Comparison of ENCODE assay signal across 20 cellular contexts in the genomic region with DNA sequence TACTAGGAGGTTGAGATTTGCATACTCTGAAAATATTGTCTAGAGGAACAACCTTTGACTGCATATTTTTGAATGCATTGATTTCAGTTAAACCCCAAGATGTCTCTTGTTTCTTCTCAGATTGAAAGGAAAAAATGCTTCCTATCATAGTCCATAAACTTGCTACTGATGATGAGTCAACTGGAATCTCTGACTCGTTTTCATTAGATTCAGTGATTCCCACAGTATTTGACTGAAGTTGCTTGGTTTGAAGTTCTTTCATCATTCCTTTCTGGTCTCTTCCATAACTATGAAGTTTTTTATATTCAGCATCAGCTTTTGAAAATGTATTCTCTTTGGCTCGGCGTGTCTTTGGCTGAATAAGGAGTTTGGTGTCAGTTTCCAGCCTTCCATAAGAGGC. TPM values are rescaled to one million over a fixed set of nuclear protein-coding genes. Genes with fewer than 3 reads are reported as not detected.
DNase-seq lines count a peak whose midpoint lies in the region; ATAC-seq, FAIRE-seq and TF ChIP-seq lines count a peak whose summit lies in the region.
"Had no signal": no experiment of that assay in that cellular context is flagged by ENCODE, and none has a peak within 500 bp of the region (broad histone marks: within the 10 kb centered on the region; RNA-seq: fewer than 3 reads in every experiment).

No MANE protein-coding gene starts in this region.

- no peak overlapping the region for H2BK120ac ChIP-seq in mesenchymal stem cell (ENCODE audit: low read depth, low read length)

- peaks cover 2% of the 10 kb centered on the region for H3K79me1 ChIP-seq in mesenchymal stem cell (replicated peaks; ENCODE audit: low read length, poor library complexity, severe bottlenecking)

- no peaks in the 10 kb centered on the region for H3K79me2 ChIP-seq in GM12878 (ENCODE audit: control insufficient read depth, insufficient read depth, low read length)

- 64% methylated on average over 3 of the region's 3 CpGs for WGBS in GM12878 (ENCODE audit: insufficient coverage, insufficient replicate concordance, low lambda C conversion rate, missing lambda C conversion rate)
- WGBS in mesenchymal stem cell, result 83% methylated on average over 3 of the region's 3 CpGs

- H3K27me3 ChIP-seq in GM12878 (replicated peaks in 1 of 2; ENCODE audit: control insufficient read depth in 2 of 2, insufficient read depth in 2 of 2, low read length in 1 of 2) (no peaks in the 10 kb centered on the region), mesenchymal stem cell (ENCODE audit: control insufficient read depth in 1 of 2, insufficient read depth in 1 of 2, low read length in 2 of 2) (no peaks in the 10 kb centered on the region)
- H3K27me3 ChIP-seq: ascending aorta, ovary had no signal

- no peaks in the 10 kb centered on the region for H4K20me1 ChIP-seq in GM12878 (ENCODE audit: control insufficient read depth, insufficient read depth)

- H2BK15ac ChIP-seq in mesenchymal stem cell (ENCODE audit: low read depth, poor library complexity, severe bottlenecking), result no peak overlapping the region

- H3K27me3 Mint-ChIP-seq in activated T-cell treated with anti-CD3 and anti-CD28 coated beads, Interleukin-2, amount 50 U/mL, for 72 hours (ENCODE audit: low read depth), result no peaks in the 10 kb centered on the region
- H3K27me3 Mint-ChIP-seq in CD14-positive monocyte (ENCODE audit: low read depth in 3 of 3), result no peaks in the 10 kb centered on the region
- no peaks in the 10 kb centered on the region for H3K27me3 Mint-ChIP-seq in endothelial cell (ENCODE audit: unreplicated experiment)

- POLR2A ChIA-PET in GM12878 (lab: Charles Lee), result interaction anchor here (0.9 kb wide), 1 partner anchor 11 kb away, joined by 3 read pairs; a partner anchor contains a TSS

- H4K91ac ChIP-seq in mesenchymal stem cell (ENCODE audit: low read length), result no peak overlapping the region

- no peak for TF ChIP-seq EP300 in GM12878 (IDR thresholded peaks at IDR 0.05; ENCODE audit: borderline replicate concordance in 1 of 2, control insufficient read depth in 1 of 2, low read depth in 2 of 2, low read length in 2 of 2)

- no peak overlapping the region for H4K8ac ChIP-seq in mesenchymal stem cell (ENCODE audit: low read length)

- RAD21 ChIA-PET in GM12878 (lab: Charles Lee; ENCODE audit: unreplicated experiment), result interaction anchor here (0.7 kb wide), 1 partner anchor 11 kb away, joined by 3 read pairs; a partner anchor contains a TSS

- H3K9me3 ChIP-seq in GM12878 (replicated peaks; ENCODE audit: control insufficient read depth, insufficient read depth, low read length) (no peaks in the 10 kb centered on the region), mesenchymal stem cell (ENCODE audit: control insufficient read depth, low read length) (no peaks in the 10 kb centered on the region)
- H3K9me3 ChIP-seq: ascending aorta, lower lobe of right lung, ovary had no signal

- H3K4me2 ChIP-seq in GM12878 (ENCODE audit: control insufficient read depth, insufficient read depth) (no peak overlapping the region), mesenchymal stem cell (ENCODE audit: low read length, poor library complexity, severe bottlenecking) (no peak overlapping the region)
- H3K4me2 ChIP-seq: GM23338, KMS-11 had no signal

- DNase-seq in activated T-cell treated with anti-CD3 and anti-CD28 coated beads, Interleukin-2, amount 50 U/mL, for 72 hours, result no peak
- DNase-seq in activated T-cell treated with anti-CD3 and anti-CD28 coated beads for 4 hours (no peak), HT1080 (ENCODE audit: low read depth) (peak; percentile 26), GM12878 (ENCODE audit: low read depth, low spot score) (no peak), mesenchymal stem cell (peak; percentile 30), GDM1 (lab: John Stamatoyannopoulos, UW) (no peak), CD14-positive monocyte (ENCODE audit: low spot score) (no peak), endothelial cell (ENCODE audit: low spot score) (no peak)
- DNase-seq: activated CD4-positive, alpha-beta T cell treated with anti-CD3 and anti-CD28 coated beads, Interleukin-2, amount 50 U/mL, for 1 hour; cortex of kidney; glutamatergic neuron; lower lobe of right lung; NCI-H1092 treated with DMSO at 0.1 percent for 48 hours; NCI-H774; ovary; substantia nigra had no signal

- no peak overlapping the region for H2BK5ac ChIP-seq in mesenchymal stem cell (ENCODE audit: low read depth, low read length, poor library complexity, severe bottlenecking)

- H3K14ac ChIP-seq in mesenchymal stem cell (ENCODE audit: low read length in 2 of 2), result no peak overlapping the region

- H3K36me3 Mint-ChIP-seq in activated T-cell treated with anti-CD3 and anti-CD28 coated beads, Interleukin-2, amount 50 U/mL, for 72 hours (ENCODE audit: insufficient read depth in 2 of 2), result peaks cover 0 to 4% of the 10 kb centered on the region in 2 donors
- H3K36me3 Mint-ChIP-seq in CD14-positive monocyte (peaks cover 18 to 26% of the 10 kb centered on the region in 2 donors), endothelial cell (ENCODE audit: low read depth, unreplicated experiment) (peaks cover 17% of the 10 kb centered on the region)

- no peak overlapping the region for H3K4me3 Mint-ChIP-seq in activated T-cell treated with anti-CD3 and anti-CD28 coated beads, Interleukin-2, amount 50 U/mL, for 72 hours
- H3K4me3 Mint-ChIP-seq in CD14-positive monocyte (no peak overlapping the region), endothelial cell (ENCODE audit: unreplicated experiment) (no peak overlapping the region)
- H3K4me3 Mint-ChIP-seq: GM23338 had no signal

- H3K9ac ChIP-seq in GM12878 (ENCODE audit: control insufficient read depth, insufficient read depth, low read length) (no peak overlapping the region), mesenchymal stem cell (ENCODE audit: low read length) (no peak overlapping the region)
- H3K9ac ChIP-seq: KMS-11 had no signal

- TF ChIP-seq CTCF in GM12878 (IDR thresholded peaks at IDR 0.05 in 2 of 3, conservative IDR thresholded peaks at IDR 0.05 in 1 of 3; ENCODE audit: control insufficient read depth in 2 of 3, extremely low read depth in 1 of 3, insufficient read depth in 1 of 3, low read depth in 3 of 3, low read length in 3 of 3) (no peak), CD14-positive monocyte (IDR thresholded peaks at IDR 0.05) (no peak), endothelial cell (IDR thresholded peaks at IDR 0.05; ENCODE audit: unreplicated experiment) (no peak)

- SMC1A ChIA-PET in GM12878 (lab: Charles Lee; ENCODE audit: uncharacterized antibody, unreplicated experiment), result interaction anchor here (1.1 kb wide), 1 partner anchor 59 kb away, joined by 3 read pairs; no protein-coding TSS in a partner anchor

- intact Hi-C loops in GM12878 (cut with micrococcal nuclease; ENCODE audit: unreplicated experiment) (no loop called here), CD14-positive monocyte (cut with micrococcal nuclease) (no loop called here)

- peak overlapping the region; percentile 47 for H3K27ac Mint-ChIP-seq in activated T-cell treated with anti-CD3 and anti-CD28 coated beads, Interleukin-2, amount 50 U/mL, for 72 hours
- no peak overlapping the region for H3K27ac Mint-ChIP-seq in CD14-positive monocyte
- H3K27ac Mint-ChIP-seq in endothelial cell (ENCODE audit: unreplicated experiment), result no peak overlapping the region
- H3K27ac Mint-ChIP-seq: GM23338 had no signal

- H3K27ac ChIP-seq in GM12878 (ENCODE audit: control insufficient read depth, insufficient read depth) (no peak overlapping the region), mesenchymal stem cell (ENCODE audit: low read length, poor library complexity, severe bottlenecking) (no peak overlapping the region)
- H3K27ac ChIP-seq: ascending aorta, KMS-11, lower lobe of right lung, ovary had no signal

- no peak overlapping the region for H3K23ac ChIP-seq in mesenchymal stem cell (ENCODE audit: low read length in 2 of 2)

- H3K4ac ChIP-seq in mesenchymal stem cell (ENCODE audit: low read depth in 1 of 2, low read length in 2 of 2), result no peak overlapping the region

- no peak overlapping the region for H3K18ac ChIP-seq in mesenchymal stem cell (ENCODE audit: low read depth in 1 of 2, low read length in 2 of 2)

- H3K9me3 Mint-ChIP-seq in activated T-cell treated with anti-CD3 and anti-CD28 coated beads, Interleukin-2, amount 50 U/mL, for 72 hours, result no peaks in the 10 kb centered on the region
- no peaks in the 10 kb centered on the region for H3K9me3 Mint-ChIP-seq in CD14-positive monocyte
- H3K9me3 Mint-ChIP-seq in endothelial cell (ENCODE audit: unreplicated experiment), result no peaks in the 10 kb centered on the region
- H3K9me3 Mint-ChIP-seq: GM23338 had no signal

- H2AFZ ChIP-seq in GM12878 (ENCODE audit: control insufficient read depth, low read depth, low read length) (no peak overlapping the region), mesenchymal stem cell (ENCODE audit: low read depth, low read length) (no peak overlapping the region)
- H2AFZ ChIP-seq: GM23338 had no signal

- no peak for TF ChIP-seq POLR2A in GM12878 (IDR thresholded peaks at IDR 0.05; ENCODE audit: low read depth, low read length)

- TSS peak; percentile 42 for BruUV-seq in GM12878 (replicated peaks; lab: Mats Ljungman, UMichigan)

- no peak overlapping the region for H2AK5ac ChIP-seq in mesenchymal stem cell (ENCODE audit: low read length, severe bottlenecking)

- H3K4me1 ChIP-seq in GM12878 (ENCODE audit: control insufficient read depth, insufficient read depth, low read length), result no peaks in the 10 kb centered on the region
- H3K4me1 ChIP-seq in mesenchymal stem cell (ENCODE audit: control insufficient read depth, insufficient read depth, low read depth, low read length), result no peaks in the 10 kb centered on the region
- H3K4me1 ChIP-seq: ascending aorta, lower lobe of right lung had no signal

- H3K4me3 ChIP-seq in GM12878 (no peak overlapping the region), mesenchymal stem cell (ENCODE audit: insufficient read depth in 1 of 2, low read depth in 1 of 2, low read length in 2 of 2) (no peak overlapping the region)
- H3K4me3 ChIP-seq: ascending aorta, GM23338, lower lobe of right lung, ovary had no signal

- no peak for TF ChIP-seq RAD21 in GM12878 (IDR thresholded peaks at IDR 0.05; ENCODE audit: insufficient read depth, low read depth, low read length)

- no peak for ATAC-seq in activated T-cell treated with anti-CD3 and anti-CD28 coated beads, Interleukin-2, amount 50 U/mL, for 72 hours (replicated peaks in 1 of 2)
- no peak for ATAC-seq in GM12878
- ATAC-seq: GM23338, lower lobe of right lung, Panc1 had no signal

- H3K36me3 ChIP-seq in GM12878 (ENCODE audit: control insufficient read depth in 2 of 2, insufficient read depth in 2 of 2, low read length in 1 of 2) (0 out of 4 replicates have a peak, but pooled peaks cover 0 to 2% of the 10 kb centered on the region in 2 experiments), mesenchymal stem cell (ENCODE audit: control insufficient read depth in 1 of 2, insufficient read depth in 2 of 2, low read depth in 1 of 2, low read length in 2 of 2) (peaks cover 3 to 54% of the 10 kb centered on the region in 2 experiments)
- H3K36me3 ChIP-seq: ovary had no signal

- no peak for FAIRE-seq in GM12878 (lab: Jason Lieb, UNC)

- in situ Hi-C loops in GM12878 (cut with MboI), result no loop called here

- CTCF ChIA-PET in GM12878 (lab: Yijun Ruan, JAX), result interaction anchor here (0.6 to 2.2 kb wide), 3 partner anchors 57 to 385 kb away, joined by 3 to 5 read pairs (median 4); no protein-coding TSS in a partner anchor

- H2BK12ac ChIP-seq in mesenchymal stem cell (ENCODE audit: low read length in 2 of 2), result no peak overlapping the region

- peaks cover 7% of the 10 kb centered on the region for H3K4me1 Mint-ChIP-seq in activated T-cell treated with anti-CD3 and anti-CD28 coated beads, Interleukin-2, amount 50 U/mL, for 72 hours (ENCODE audit: low read depth)
- H3K4me1 Mint-ChIP-seq in CD14-positive monocyte, result peaks cover 3% of the 10 kb centered on the region
- peaks cover 5% of the 10 kb centered on the region for H3K4me1 Mint-ChIP-seq in endothelial cell (ENCODE audit: unreplicated experiment)
- H3K4me1 Mint-ChIP-seq: GM23338 had no signal

RNA-seq across cellular contexts. Expression of a gene that starts 10.7 kb away (rescaled TPM):
- total RNA-seq in activated T-cell treated with anti-CD3 and anti-CD28 coated beads, Interleukin-2, amount 50 U/mL, for 72 hours, result 10 to 100 TPM; 20.8 to 22.8 TPM
- total RNA-seq in HT1080 (2014; rRNA removed; shearing (Covaris generic)), result 7.2 TPM in 2 replicates
- 7.3 and 14.9 TPM in 2 replicates for polyA plus RNA-seq in HT1080 (2015; cell fraction: cytosol; rRNA removed)
- polyA plus RNA-seq in HT1080 (2015; cell fraction: nucleus; rRNA removed), result 50.6 and 50.9 TPM in 2 replicates
- total RNA-seq in GM12878 (2013; cell fraction: nucleolus; rRNA removed), result 60.9 and 66.0 TPM in 2 replicates
- total RNA-seq in GM12878 (2014; rRNA removed) (14.7 and 15.3 TPM in 2 replicates), GM12878 (2014; rRNA removed; fragmentation: Illumina TruSeq; extraction: Trizol) (17.8 and 20.3 TPM in 2 replicates), GM12878 (2021) (10.3 and 10.6 TPM in 2 replicates), endothelial cell (ENCODE audit: unreplicated experiment) (20.3 TPM)
- 6.5 TPM for polyA plus RNA-seq in GM12878 (2011; ENCODE audit: low read depth)
- polyA plus RNA-seq in GM12878 (2011; rRNA removed) (22.9 and 35.3 TPM in 2 replicates), GM12878 (2014; fragmentation: Illumina TruSeq; extraction: Trizol) (19.5 and 24.1 TPM in 2 replicates), GM12878 (2014; fragmentation: Nextera tagmentation; extraction: Ambion mirVana) (1 to 10 TPM; 6.7 to 6.8 TPM), GM12878 (2014; rRNA removed) (12.2 and 16.1 TPM in 2 replicates), GM12878 (2016; fragmentation: Nextera tagmentation; extraction: Ambion mirVana) (10 to 100 TPM; 14.3 to 17.7 TPM), CD14-positive monocyte (1 to 10 TPM; 2.8 to 2.9 TPM)
- polyA plus RNA-seq in GM12878 (2011; cell fraction: cytosol; rRNA removed), result 7.2 and 8.3 TPM in 2 replicates
- polyA plus RNA-seq in GM12878 (2011; cell fraction: nucleus; rRNA removed), result 39.0 and 41.4 TPM in 2 replicates
- polyA plus RNA-seq in GM12878 (2012), result 8.7 and 10.4 TPM in 2 replicates
- polyA minus RNA-seq in GM12878 (2011; rRNA and poly(A)+ RNA removed), result 12.0 and 15.0 TPM in 2 replicates
- polyA minus RNA-seq in GM12878 (2011; cell fraction: cytosol; rRNA and poly(A)+ RNA removed), result 4.1 and 5.3 TPM in 2 replicates
- 17.2 and 18.6 TPM in 2 replicates for polyA minus RNA-seq in GM12878 (2011; cell fraction: nucleus; rRNA and poly(A)+ RNA removed)
- polyA plus RNA-seq in mesenchymal stem cell (2013, experiment 1 of 2), result 6.2 TPM
- 6.8 TPM for polyA plus RNA-seq in mesenchymal stem cell (2013, experiment 2 of 2)

RNA-seq across cellular contexts. Expression of a gene that starts 11.0 kb away (rescaled TPM):
- 10 to 100 TPM; 13.5 to 16.1 TPM for total RNA-seq in activated T-cell treated with anti-CD3 and anti-CD28 coated beads, Interleukin-2, amount 50 U/mL, for 72 hours
- total RNA-seq in HT1080 (2014; rRNA removed; shearing (Covaris generic)), result 9.1 TPM in 2 replicates
- 13.7 and 13.8 TPM in 2 replicates for polyA plus RNA-seq in HT1080 (2015; cell fraction: cytosol; rRNA removed)
- 19.5 and 24.2 TPM in 2 replicates for polyA plus RNA-seq in HT1080 (2015; cell fraction: nucleus; rRNA removed)
- 28.8 and 36.2 TPM in 2 replicates for total RNA-seq in GM12878 (2013; cell fraction: nucleolus; rRNA removed)
- total RNA-seq in GM12878 (2014; rRNA removed) (10.2 and 10.8 TPM in 2 replicates), GM12878 (2014; rRNA removed; fragmentation: Illumina TruSeq; extraction: Trizol) (11.1 and 11.2 TPM in 2 replicates), GM12878 (2021) (8.5 and 8.6 TPM in 2 replicates), endothelial cell (ENCODE audit: unreplicated experiment) (17.3 TPM)
- 7.4 TPM for polyA plus RNA-seq in GM12878 (2011; ENCODE audit: low read depth)
- polyA plus RNA-seq in GM12878 (2011; rRNA removed) (9.7 and 13.0 TPM in 2 replicates), GM12878 (2014; fragmentation: Illumina TruSeq; extraction: Trizol) (13.9 and 16.7 TPM in 2 replicates), GM12878 (2014; fragmentation: Nextera tagmentation; extraction: Ambion mirVana) (10 to 100 TPM; 12.0 to 14.7 TPM), GM12878 (2014; rRNA removed) (8.9 and 10.7 TPM in 2 replicates), GM12878 (2016; fragmentation: Nextera tagmentation; extraction: Ambion mirVana) (10 to 100 TPM; 12.8 to 14.3 TPM), CD14-positive monocyte (1 to 10 TPM; 6.1 to 8.5 TPM)
- 5.2 and 7.1 TPM in 2 replicates for polyA plus RNA-seq in GM12878 (2011; cell fraction: cytosol; rRNA removed)
- polyA plus RNA-seq in GM12878 (2011; cell fraction: nucleus; rRNA removed), result 6.5 and 9.4 TPM in 2 replicates
- 8.0 and 8.6 TPM in 2 replicates for polyA plus RNA-seq in GM12878 (2012)
- 11.4 and 11.7 TPM in 2 replicates for polyA minus RNA-seq in GM12878 (2011; rRNA and poly(A)+ RNA removed)
- polyA minus RNA-seq in GM12878 (2011; cell fraction: cytosol; rRNA and poly(A)+ RNA removed), result 3.4 and 4.7 TPM in 2 replicates
- 10.4 and 18.7 TPM in 2 replicates for polyA minus RNA-seq in GM12878 (2011; cell fraction: nucleus; rRNA and poly(A)+ RNA removed)
- polyA plus RNA-seq in mesenchymal stem cell (2013, experiment 1 of 2), result 6.7 TPM
- polyA plus RNA-seq in mesenchymal stem cell (2013, experiment 2 of 2), result 7.4 TPM

RNA-seq across cellular contexts. Expression of a gene that starts 39.9 kb away (rescaled TPM):
- total RNA-seq in activated T-cell treated with anti-CD3 and anti-CD28 coated beads, Interleukin-2, amount 50 U/mL, for 72 hours, result not detected
- not detected in 2 replicates for total RNA-seq in HT1080 (2014; rRNA removed; shearing (Covaris generic))
- polyA plus RNA-seq in HT1080 (2015; cell fraction: cytosol; rRNA removed), result not detected in 2 replicates
- not detected in 2 replicates for polyA plus RNA-seq in HT1080 (2015; cell fraction: nucleus; rRNA removed)
- not detected in 2 replicates for total RNA-seq in GM12878 (2013; cell fraction: nucleolus; rRNA removed)
- total RNA-seq in GM12878 (2014; rRNA removed) (not detected in 2 replicates), GM12878 (2014; rRNA removed; fragmentation: Illumina TruSeq; extraction: Trizol) (not detected in 2 replicates), GM12878 (2021) (not detected in 2 replicates), endothelial cell (ENCODE audit: unreplicated experiment) (not detected)
- not detected for polyA plus RNA-seq in GM12878 (2011; ENCODE audit: low read depth)
- polyA plus RNA-seq in GM12878 (2011; rRNA removed) (not detected in 2 replicates), GM12878 (2014; fragmentation: Illumina TruSeq; extraction: Trizol) (not detected in 2 replicates), GM12878 (2014; fragmentation: Nextera tagmentation; extraction: Ambion mirVana) (not detected), GM12878 (2014; rRNA removed) (not detected in 2 replicates), GM12878 (2016; fragmentation: Nextera tagmentation; extraction: Ambion mirVana) (under 1 TPM in 1 of 2 experiments, not detected in 1; 0.05 TPM), CD14-positive monocyte (not detected)
- not detected in 2 replicates for polyA plus RNA-seq in GM12878 (2011; cell fraction: cytosol; rRNA removed)
- not detected in 2 replicates for polyA plus RNA-seq in GM12878 (2011; cell fraction: nucleus; rRNA removed)
- 0.21 and 0.39 TPM in 2 replicates for polyA plus RNA-seq in GM12878 (2012)
- not detected in 2 replicates for polyA minus RNA-seq in GM12878 (2011; rRNA and poly(A)+ RNA removed)
- not detected in 2 replicates for polyA minus RNA-seq in GM12878 (2011; cell fraction: cytosol; rRNA and poly(A)+ RNA removed)
- polyA minus RNA-seq in GM12878 (2011; cell fraction: nucleus; rRNA and poly(A)+ RNA removed), result not detected in 2 replicates
- polyA plus RNA-seq in mesenchymal stem cell (2013, experiment 1 of 2), result not detected
- not detected for polyA plus RNA-seq in mesenchymal stem cell (2013, experiment 2 of 2)
- total RNA-seq: ascending aorta, lower lobe of right lung, ovary had no signal
- polyA plus RNA-seq: GM23338 had no signal

Comparison
In these comparisons a context has a peak if more than half of its experiments do, and no peak if none do; other contexts are left out.
1. DNase-seq: peak in HT1080 (single experiment) and mesenchymal stem cell (single experiment); none in activated T-cell treated with anti-CD3 and anti-CD28 coated beads, Interleukin-2, amount 50 U/mL, for 72 hours (0 of 2), activated T-cell treated with anti-CD3 and anti-CD28 coated beads for 4 hours (single experiment), GM12878 (single experiment), GDM1 (single experiment), CD14-positive monocyte (single experiment) and endothelial cell (single experiment).